14 cellular contexts compared by ENCODE assay signal in genomic region chr3:50588759-50589433, GRCh38. TPM values are rescaled to one million over a fixed set of nuclear protein-coding genes. Genes with fewer than 3 reads are reported as not detected.
DNase-seq lines count a peak whose midpoint lies in the region; TF ChIP-seq lines count a peak whose summit lies in the region.
"Had no signal": no experiment of that assay in that cellular context is flagged by ENCODE, and none has a peak within 500 bp of the region (broad histone marks: within the 10 kb centered on the region; RNA-seq: fewer than 3 reads in every experiment).

No MANE protein-coding gene starts in this region.

- H3K27me3 ChIP-seq in OCI-LY3 (ENCODE audit: low read depth, low read length): no peaks in the 10 kb centered on the region
- no peaks in the 10 kb centered on the region for H3K27me3 ChIP-seq in parathyroid adenoma (ENCODE audit: control insufficient read depth, insufficient read depth, low read length)
- H3K27me3 ChIP-seq in tibial nerve: no peaks in the 10 kb centered on the region
- H3K27me3 ChIP-seq: pancreas, stomach had no signal

- H2AFZ ChIP-seq in OCI-LY3 (ENCODE audit: low read depth, low read length) (peak overlapping the region; percentile 15; the same call in 1 of the 2 replicates), parathyroid adenoma (no peak overlapping the region)

- H3K9ac ChIP-seq in OCI-LY3 (ENCODE audit: low read length) (peak overlapping the region; percentile 39), parathyroid adenoma (no peak overlapping the region)

- H3K4me1 Mint-ChIP-seq in T-helper 1 cell treated with Interleukin-12 subunit alpha and Interleukin-12 subunit beta and Interleukin-4 antibody, amounts not matched to agents 30 μg/mL and 1 μg/mL, for 36 hours (ENCODE audit: low read depth): peaks cover 72% of the 10 kb centered on the region
- peaks cover 97% of the 10 kb centered on the region for H3K4me1 Mint-ChIP-seq in dendritic cell treated with granulocyte-macrophage colony-stimulating factor and Interleukin-4, amounts not matched to agents 40 ng/mL and 50 ng/mL, for 4 days (ENCODE audit: low read depth)

- peaks cover 27% of the 10 kb centered on the region for H3K36me3 Mint-ChIP-seq in T-helper 1 cell treated with Interleukin-12 subunit alpha and Interleukin-12 subunit beta and Interleukin-4 antibody, amounts not matched to agents 30 μg/mL and 1 μg/mL, for 36 hours (ENCODE audit: low read depth)
- H3K36me3 Mint-ChIP-seq in dendritic cell treated with granulocyte-macrophage colony-stimulating factor and Interleukin-4, amounts not matched to agents 40 ng/mL and 50 ng/mL, for 4 days (ENCODE audit: low read depth): peaks cover 26% of the 10 kb centered on the region

- no peaks in the 10 kb centered on the region for H3K79me2 ChIP-seq in OCI-LY3 (ENCODE audit: low read length)
- no peaks in the 10 kb centered on the region for H3K79me2 ChIP-seq in parathyroid adenoma

- WGBS in tibial nerve, 2 donors: 73 to 83% methylated on average over 4 of the region's 4 CpGs

- H3K4me2 ChIP-seq in OCI-LY3 (ENCODE audit: low read length) (peak overlapping the region; percentile 51), parathyroid adenoma (ENCODE audit: low read length) (peak overlapping the region; percentile 24)

- H3K9me3 Mint-ChIP-seq in T-helper 1 cell treated with Interleukin-12 subunit alpha and Interleukin-12 subunit beta and Interleukin-4 antibody, amounts not matched to agents 30 μg/mL and 1 μg/mL, for 36 hours: no peaks in the 10 kb centered on the region
- H3K9me3 Mint-ChIP-seq in dendritic cell treated with granulocyte-macrophage colony-stimulating factor and Interleukin-4, amounts not matched to agents 40 ng/mL and 50 ng/mL, for 4 days: no peaks in the 10 kb centered on the region

- H4K20me1 ChIP-seq in OCI-LY3 (ENCODE audit: insufficient read depth, low read length): no peaks in the 10 kb centered on the region

- H3K4me3 Mint-ChIP-seq in T-helper 1 cell treated with Interleukin-12 subunit alpha and Interleukin-12 subunit beta and Interleukin-4 antibody, amounts not matched to agents 30 μg/mL and 1 μg/mL, for 36 hours: peak overlapping the region; percentile 51
- H3K4me3 Mint-ChIP-seq in dendritic cell treated with granulocyte-macrophage colony-stimulating factor and Interleukin-4, amounts not matched to agents 40 ng/mL and 50 ng/mL, for 4 days: no peak overlapping the region

- DNase-seq in T-helper 1 cell (no peak), tibial nerve (ENCODE audit: low spot score in 2 of 2) (no peak), NCI-H69 (lab: John Stamatoyannopoulos, UW) (no peak), head of caudate nucleus (no peak)
- DNase-seq: 8988T, cortex of kidney, DMS 273 treated with DMSO at 0.1 percent for 48 hours, left ventricle myocardium superior, stomach had no signal

- H3K4me1 ChIP-seq in OCI-LY3 (ENCODE audit: low read length) (peaks cover 47% of the 10 kb centered on the region), parathyroid adenoma (peaks cover 21% of the 10 kb centered on the region), tibial nerve (peaks cover 0 to 30% (median 20%) of the 10 kb centered on the region in 4 donors)

- TF ChIP-seq CTCF in OCI-LY3 (IDR thresholded peaks at IDR 0.05; ENCODE audit: low read depth, low read length) (no peak), parathyroid adenoma (IDR thresholded peaks at IDR 0.05) (no peak), tibial nerve (IDR thresholded peaks at IDR 0.05) (no peak)

- intact Hi-C loops in dendritic cell treated with granulocyte-macrophage colony-stimulating factor and Interleukin-4, amounts not matched to agents 40 ng/mL and 50 ng/mL, for 4 days (cut with micrococcal nuclease): no loop called here
- intact Hi-C loops in head of caudate nucleus (cut with DNase I): no loop called here

- no peak for TF ChIP-seq POLR2A in tibial nerve (IDR thresholded peaks at IDR 0.05)

- H3K4me3 ChIP-seq in OCI-LY3 (ENCODE audit: low read length) (peak overlapping the region; percentile 6), parathyroid adenoma (ENCODE audit: low read depth, low read length) (no peak overlapping the region), tibial nerve (no peak overlapping the region)
- H3K4me3 ChIP-seq: pancreas, stomach had no signal

- H3K36me3 ChIP-seq in OCI-LY3 (replicated peaks; ENCODE audit: low read depth, low read length) (no peaks in the 10 kb centered on the region), parathyroid adenoma (ENCODE audit: control insufficient read depth, insufficient read depth, low read length) (no peaks in the 10 kb centered on the region), tibial nerve (peaks cover 0 to 14% (median 0%) of the 10 kb centered on the region in 3 donors)
- H3K36me3 ChIP-seq: pancreas had no signal

- H3K9me3 ChIP-seq in OCI-LY3 (ENCODE audit: insufficient read depth, low read length) (no peaks in the 10 kb centered on the region), parathyroid adenoma (ENCODE audit: control insufficient read depth, low read length) (no peaks in the 10 kb centered on the region), tibial nerve (no peaks in the 10 kb centered on the region)
- H3K9me3 ChIP-seq: pancreas, stomach had no signal

- no peak for TF ChIP-seq EP300 in tibial nerve (IDR thresholded peaks at IDR 0.05)

- H3K27ac Mint-ChIP-seq in T-helper 1 cell treated with Interleukin-12 subunit alpha and Interleukin-12 subunit beta and Interleukin-4 antibody, amounts not matched to agents 30 μg/mL and 1 μg/mL, for 36 hours: peak overlapping the region; percentile 76
- peak overlapping the region; percentile 98 for H3K27ac Mint-ChIP-seq in dendritic cell treated with granulocyte-macrophage colony-stimulating factor and Interleukin-4, amounts not matched to agents 40 ng/mL and 50 ng/mL, for 4 days

- no peaks in the 10 kb centered on the region for H3K27me3 Mint-ChIP-seq in T-helper 1 cell treated with Interleukin-12 subunit alpha and Interleukin-12 subunit beta and Interleukin-4 antibody, amounts not matched to agents 30 μg/mL and 1 μg/mL, for 36 hours (ENCODE audit: low read depth)
- H3K27me3 Mint-ChIP-seq in dendritic cell treated with granulocyte-macrophage colony-stimulating factor and Interleukin-4, amounts not matched to agents 40 ng/mL and 50 ng/mL, for 4 days: no peaks in the 10 kb centered on the region

- H3K27ac ChIP-seq in OCI-LY3 (ENCODE audit: low read length) (peak overlapping the region; percentile 43), parathyroid adenoma (peak overlapping the region; percentile 24), tibial nerve (no peak overlapping the region)
- H3K27ac ChIP-seq: pancreas, stomach had no signal

RNA-seq across cellular contexts. Expression of gene HEMK1, which starts 19.6 kb away (rescaled TPM):
- 10 to 100 TPM in 1 of 4 donors, 1 to 10 TPM in 3; 6.9 to 10.2 (median 8.8) TPM for total RNA-seq in tibial nerve

RNA-seq across cellular contexts. Expression of gene C3orf18, which starts 21.3 kb away (rescaled TPM):
- 10 to 100 TPM; 12.2 to 21.1 (median 19.1) TPM for total RNA-seq in tibial nerve

RNA-seq across cellular contexts. Expression of gene CISH, which starts 22.7 kb away (rescaled TPM):
- 10 to 100 TPM in 1 of 4 donors, 1 to 10 TPM in 3; 5.5 to 15.5 (median 5.8) TPM for total RNA-seq in tibial nerve

RNA-seq across cellular contexts. Expression of gene MAPKAPK3, which starts 28.1 kb away (rescaled TPM):
- 10 to 100 TPM; 17.2 to 53.7 (median 18.0) TPM for total RNA-seq in tibial nerve

Comparison
In these comparisons a context has a peak if more than half of its experiments do, and no peak if none do; other contexts are left out.
1. H3K27ac ChIP-seq: peak in OCI-LY3 (single experiment) and parathyroid adenoma (single experiment); none in tibial nerve (0 of 4).